1 cellular context compared by ENCODE assay signal in genomic region chr2:186820303-186820702, GRCh38.
TF ChIP-seq lines count a peak whose summit lies in the region.

No MANE protein-coding gene starts in this region.

TF ChIP-seq in SK-N-SH, 30 proteins besides CTCF, POLR2A, EP300 and RAD21 (continued from another document):
- no peak for TF ChIP-seq USF2 (IDR thresholded peaks at IDR 0.05; ENCODE audit: borderline replicate concordance, low read depth, low read length)
TF ChIP-seq in SK-N-SH: peak in this region for 0.
